ENCODE assay signal across 10 cellular contexts in the genomic region with DNA sequence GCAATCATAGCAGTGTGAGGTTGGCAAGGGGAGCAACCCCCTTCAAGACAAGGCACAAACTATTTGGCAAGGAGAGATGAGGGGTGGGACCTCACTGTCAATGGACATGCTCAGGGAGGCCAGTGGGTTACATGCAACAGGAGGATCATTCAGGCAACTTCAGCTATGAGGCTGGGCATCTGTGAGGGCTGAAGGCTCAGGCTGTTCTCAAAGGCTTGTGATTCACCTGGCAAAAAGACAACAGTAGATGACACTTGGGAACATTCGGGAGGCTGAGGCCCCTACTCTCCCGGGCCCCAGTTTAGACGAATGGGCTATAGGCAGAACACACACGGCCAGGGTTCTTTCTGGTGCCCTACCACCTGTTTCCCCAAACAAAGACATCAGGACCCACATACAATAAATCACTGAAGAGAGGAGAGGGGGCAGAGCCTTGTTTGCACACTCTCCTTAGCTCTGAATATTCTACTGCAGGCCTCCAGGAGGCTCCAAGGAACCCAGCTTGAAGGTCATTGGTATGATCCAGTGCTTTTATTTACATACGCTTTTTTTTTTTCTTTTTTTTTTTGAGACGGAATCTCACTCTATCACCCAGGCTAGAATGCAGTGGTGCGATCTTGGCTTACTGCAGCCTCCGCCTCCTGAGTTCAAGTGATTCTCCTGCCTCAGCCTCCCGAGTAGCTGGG. TPM values are rescaled to one million over a fixed set of nuclear protein-coding genes. Genes with fewer than 3 reads are reported as not detected.
A peak's percentile ranks its signal among the peaks of the same experiment; 100 is the strongest.
DNase-seq lines count a peak whose midpoint lies in the region; ATAC-seq and TF ChIP-seq lines count a peak whose summit lies in the region.
"Had no signal": no experiment of that assay in that cellular context is flagged by ENCODE, and none has a peak within 500 bp of the region (broad histone marks: within the 10 kb centered on the region; RNA-seq: fewer than 3 reads in every experiment).

No MANE protein-coding gene starts in this region.

- H3K79me2 ChIP-seq in GM23338 (replicated peaks; ENCODE audit: insufficient read depth) = peaks cover 9% of the 10 kb centered on the region

- H3K4me1 ChIP-seq in GM23338 (ENCODE audit: insufficient read depth) = peaks cover 2% of the 10 kb centered on the region; the same call in 1 of the 2 replicates
- no peaks in the 10 kb centered on the region for H3K4me1 ChIP-seq in ovary (ENCODE audit: insufficient read depth)

- H3K4me3 Mint-ChIP-seq in GM23338 (no peak overlapping the region), memory B cell (no peak overlapping the region)
- H3K4me3 Mint-ChIP-seq in activated T-helper 2 cell treated with anti-CD3 and anti-CD28 coated beads, Interferon-gamma antibody, Interleukin-2, Interleukin-4, amounts not matched to agents 10 μg/mL and 5 μg/mL and 100 μg/mL, durations not matched to agents 14 hours and 24 hours and 36 hours (ENCODE audit: low read depth) = no peak overlapping the region

- H3K4me2 ChIP-seq in GM23338 = no peak overlapping the region

- H2AFZ ChIP-seq in GM23338 = no peak overlapping the region

- intact Hi-C loops in activated T-helper 2 cell treated with anti-CD3 and anti-CD28 coated beads, Interferon-gamma antibody, Interleukin-2, Interleukin-4, amounts not matched to agents 10 μg/mL and 5 μg/mL and 100 μg/mL, durations not matched to agents 14 hours and 24 hours and 36 hours (cut with micrococcal nuclease) = no loop called here
- intact Hi-C loops in ovary (cut with DNase I) = no loop called here

- H3K27me3 ChIP-seq in GM23338 (ENCODE audit: insufficient read depth) (no peaks in the 10 kb centered on the region), ovary (no peaks in the 10 kb centered on the region)
- H3K27me3 ChIP-seq: right atrium auricular region, thyroid gland had no signal

- TF ChIP-seq EP300 in ovary (IDR thresholded peaks at IDR 0.05) = no peak

- TF ChIP-seq CTCF in AG09309 (IDR thresholded peaks at IDR 0.05; ENCODE audit: control insufficient read depth, insufficient read depth, low read depth, low read length, missing control alignments) (peak; percentile 38), GM23338 (conservative IDR thresholded peaks at IDR 0.05; ENCODE audit: low read depth in 2 of 2) (no peak), GM20000 (IDR thresholded peaks at IDR 0.05; ENCODE audit: extremely low read depth, missing control alignments) (no peak), ovary (IDR thresholded peaks at IDR 0.05) (no peak)

- H3K9me3 ChIP-seq in ovary = no peaks in the 10 kb centered on the region
- H3K9me3 ChIP-seq: right atrium auricular region, thyroid gland had no signal

- ATAC-seq in GM23338 (no peak), memory B cell (ENCODE audit: low read depth) (no peak), GM19467 (IDR thresholded peaks at IDR 0.05; ENCODE audit: unreplicated experiment) (no peak)

- no peak for TF ChIP-seq POLR2A in ovary (IDR thresholded peaks at IDR 0.05)

- no peak overlapping the region for H3K4me3 ChIP-seq in AG09309 (ENCODE audit: control insufficient read depth, low read depth, low read length)
- no peak overlapping the region for H3K4me3 ChIP-seq in GM23338
- H3K4me3 ChIP-seq in ovary = no peak overlapping the region
- H3K4me3 ChIP-seq: right atrium auricular region, thyroid gland had no signal

- H3K36me3 ChIP-seq in GM23338 (ENCODE audit: insufficient read depth) = peaks cover 28% of the 10 kb centered on the region
- no peaks in the 10 kb centered on the region for H3K36me3 ChIP-seq in ovary

- no peak for DNase-seq in AG09309 (ENCODE audit: low read depth)
- no peak for DNase-seq in GM23338 (ENCODE audit: low spot score)
- DNase-seq in activated T-helper 2 cell treated with anti-CD3 and anti-CD28 coated beads, Interferon-gamma antibody, Interleukin-2, Interleukin-4, amounts not matched to agents 10 μg/mL and 5 μg/mL and 100 μg/mL, durations not matched to agents 14 hours and 24 hours and 36 hours (ENCODE audit: low spot score) = no peak
- DNase-seq in memory B cell (ENCODE audit: low spot score in 2 of 2) = no peak
- no peak for DNase-seq in GM20000 (ENCODE audit: low spot score)
- no peak for DNase-seq in ovary
- no peak for DNase-seq in kidney glomerular epithelial cell (lab: John Stamatoyannopoulos, UW)
- DNase-seq: thyroid gland had no signal

- WGBS in ovary, 3 donors = 46 to 49% (median 48%) methylated on average over 9 of the region's 9 CpGs

- H3K9me2 ChIP-seq in GM23338 (ENCODE audit: insufficient read depth) = no peaks in the 10 kb centered on the region

- H3K4me1 Mint-ChIP-seq in GM23338 (peaks cover 24% of the 10 kb centered on the region), memory B cell (peaks cover 25% of the 10 kb centered on the region)
- H3K4me1 Mint-ChIP-seq in activated T-helper 2 cell treated with anti-CD3 and anti-CD28 coated beads, Interferon-gamma antibody, Interleukin-2, Interleukin-4, amounts not matched to agents 10 μg/mL and 5 μg/mL and 100 μg/mL, durations not matched to agents 14 hours and 24 hours and 36 hours (ENCODE audit: low read depth) = peaks cover 44% of the 10 kb centered on the region

- H3K36me3 Mint-ChIP-seq in GM23338 (ENCODE audit: low read depth) (peaks cover 70% of the 10 kb centered on the region), memory B cell (peaks cover 18% of the 10 kb centered on the region)
- H3K36me3 Mint-ChIP-seq in activated T-helper 2 cell treated with anti-CD3 and anti-CD28 coated beads, Interferon-gamma antibody, Interleukin-2, Interleukin-4, amounts not matched to agents 10 μg/mL and 5 μg/mL and 100 μg/mL, durations not matched to agents 14 hours and 24 hours and 36 hours (ENCODE audit: low read depth) = peaks cover 83% of the 10 kb centered on the region

- H3F3A ChIP-seq in GM23338 (replicated peaks; ENCODE audit: low read depth) = peaks cover 65% of the 10 kb centered on the region

- peaks cover 36% of the 10 kb centered on the region for H3K27me3 Mint-ChIP-seq in GM23338 (ENCODE audit: insufficient read depth, low read depth, poor library complexity)
- no peaks in the 10 kb centered on the region for H3K27me3 Mint-ChIP-seq in activated T-helper 2 cell treated with anti-CD3 and anti-CD28 coated beads, Interferon-gamma antibody, Interleukin-2, Interleukin-4, amounts not matched to agents 10 μg/mL and 5 μg/mL and 100 μg/mL, durations not matched to agents 14 hours and 24 hours and 36 hours (ENCODE audit: low read depth)
- H3K27me3 Mint-ChIP-seq in memory B cell = no peaks in the 10 kb centered on the region

- H3K9me3 Mint-ChIP-seq in GM23338 (no peaks in the 10 kb centered on the region; the same call in 2 of the 3 replicates), memory B cell (no peaks in the 10 kb centered on the region)
- no peaks in the 10 kb centered on the region for H3K9me3 Mint-ChIP-seq in activated T-helper 2 cell treated with anti-CD3 and anti-CD28 coated beads, Interferon-gamma antibody, Interleukin-2, Interleukin-4, amounts not matched to agents 10 μg/mL and 5 μg/mL and 100 μg/mL, durations not matched to agents 14 hours and 24 hours and 36 hours

- H4K20me1 ChIP-seq in GM23338 (replicated peaks; ENCODE audit: insufficient read depth) = peaks cover 30% of the 10 kb centered on the region

- H3K27ac Mint-ChIP-seq in GM23338 (peak overlapping the region; percentile 67; the same call in 1 of the 2 replicates), memory B cell (peak overlapping the region; percentile 20)
- H3K27ac Mint-ChIP-seq in activated T-helper 2 cell treated with anti-CD3 and anti-CD28 coated beads, Interferon-gamma antibody, Interleukin-2, Interleukin-4, amounts not matched to agents 10 μg/mL and 5 μg/mL and 100 μg/mL, durations not matched to agents 14 hours and 24 hours and 36 hours = peak overlapping the region; percentile 21

- H3K27ac ChIP-seq in GM23338 (ENCODE audit: low read depth) (peak overlapping the region; percentile 63), ovary (no peak overlapping the region)
- H3K27ac ChIP-seq: right atrium auricular region had no signal

TF ChIP-seq in GM23338, 12 proteins besides CTCF, POLR2A, EP300 and RAD21 (continues in another document):
- no peak for TF ChIP-seq STAT1 (IDR thresholded peaks at IDR 0.05; ENCODE audit: unreplicated experiment)

RNA-seq across cellular contexts. Expression of gene TUBB, which starts 7.9 kb away (rescaled TPM):
- 1,591 and 1,704 TPM in 2 replicates for total RNA-seq in GM23338 (2014; rRNA removed; shearing (Covaris generic))
- polyA plus RNA-seq in GM23338 (2016; fragmentation: Nextera tagmentation; extraction: Ambion mirVana) = 1,041 and 1,059 TPM in 2 replicates
- 1,115 and 1,128 TPM in 2 replicates for total RNA-seq in activated T-helper 2 cell treated with anti-CD3 and anti-CD28 coated beads, Interferon-gamma antibody, Interleukin-2, Interleukin-4, amounts not matched to agents 10 μg/mL and 5 μg/mL and 100 μg/mL, durations not matched to agents 14 hours and 24 hours and 36 hours
- total RNA-seq in ovary = 100 to 1,000 TPM; 242 to 697 (median 630) TPM
- polyA plus RNA-seq in ovary = 100 to 1,000 TPM; 370 to 772 TPM

RNA-seq across cellular contexts. Expression of gene MDC1, which starts 11.0 kb away (rescaled TPM):
- 28.9 and 32.7 TPM in 2 replicates for total RNA-seq in GM23338 (2014; rRNA removed; shearing (Covaris generic))
- 17.2 and 19.7 TPM in 2 replicates for polyA plus RNA-seq in GM23338 (2016; fragmentation: Nextera tagmentation; extraction: Ambion mirVana)
- total RNA-seq in activated T-helper 2 cell treated with anti-CD3 and anti-CD28 coated beads, Interferon-gamma antibody, Interleukin-2, Interleukin-4, amounts not matched to agents 10 μg/mL and 5 μg/mL and 100 μg/mL, durations not matched to agents 14 hours and 24 hours and 36 hours = 88.3 and 96.6 TPM in 2 replicates
- 10 to 100 TPM; 13.1 to 62.5 (median 43.9) TPM for total RNA-seq in ovary
- 10 to 100 TPM; 20.1 to 39.0 TPM for polyA plus RNA-seq in ovary

RNA-seq across cellular contexts. Expression of gene FLOT1, which starts 14.4 kb away (rescaled TPM):
- total RNA-seq in GM23338 (2014; rRNA removed; shearing (Covaris generic)) = 70.4 and 94.5 TPM in 2 replicates
- polyA plus RNA-seq in GM23338 (2016; fragmentation: Nextera tagmentation; extraction: Ambion mirVana) = 72.2 and 75.1 TPM in 2 replicates
- total RNA-seq in activated T-helper 2 cell treated with anti-CD3 and anti-CD28 coated beads, Interferon-gamma antibody, Interleukin-2, Interleukin-4, amounts not matched to agents 10 μg/mL and 5 μg/mL and 100 μg/mL, durations not matched to agents 14 hours and 24 hours and 36 hours = 201 and 214 TPM in 2 replicates
- 100 to 1,000 TPM in 6 of 7 donors, 10 to 100 TPM in 1; 64.1 to 154 (median 116) TPM for total RNA-seq in ovary
- polyA plus RNA-seq in ovary = 100 to 1,000 TPM; 124 to 180 TPM

RNA-seq across cellular contexts. Expression of gene IER3, which starts 16.3 kb away (rescaled TPM):
- total RNA-seq in GM23338 (2014; rRNA removed; shearing (Covaris generic)) = 14.1 and 19.9 TPM in 2 replicates
- polyA plus RNA-seq in GM23338 (2016; fragmentation: Nextera tagmentation; extraction: Ambion mirVana) (21.2 and 23.3 TPM in 2 replicates), ovary (10 to 100 TPM; 16.1 to 30.6 TPM)
- 185 and 190 TPM in 2 replicates for total RNA-seq in activated T-helper 2 cell treated with anti-CD3 and anti-CD28 coated beads, Interferon-gamma antibody, Interleukin-2, Interleukin-4, amounts not matched to agents 10 μg/mL and 5 μg/mL and 100 μg/mL, durations not matched to agents 14 hours and 24 hours and 36 hours
- total RNA-seq in ovary = 100 to 1,000 TPM in 1 of 7 donors, 10 to 100 TPM in 5, 1 to 10 TPM in 1; 9.7 to 221 (median 20.6) TPM

RNA-seq across cellular contexts. Expression of gene NRM, which starts 37.3 kb away (rescaled TPM):
- total RNA-seq in GM23338 (2014; rRNA removed; shearing (Covaris generic)) = 11.3 and 13.8 TPM in 2 replicates
- polyA plus RNA-seq in GM23338 (2016; fragmentation: Nextera tagmentation; extraction: Ambion mirVana) (29.7 and 33.8 TPM in 2 replicates), ovary (10 to 100 TPM; 15.3 to 15.4 TPM)
- total RNA-seq in activated T-helper 2 cell treated with anti-CD3 and anti-CD28 coated beads, Interferon-gamma antibody, Interleukin-2, Interleukin-4, amounts not matched to agents 10 μg/mL and 5 μg/mL and 100 μg/mL, durations not matched to agents 14 hours and 24 hours and 36 hours = 23.1 and 24.2 TPM in 2 replicates
- 10 to 100 TPM in 5 of 7 donors, 1 to 10 TPM in 2; 3.4 to 23.2 (median 15.3) TPM for total RNA-seq in ovary
